In the genomic region with DNA sequence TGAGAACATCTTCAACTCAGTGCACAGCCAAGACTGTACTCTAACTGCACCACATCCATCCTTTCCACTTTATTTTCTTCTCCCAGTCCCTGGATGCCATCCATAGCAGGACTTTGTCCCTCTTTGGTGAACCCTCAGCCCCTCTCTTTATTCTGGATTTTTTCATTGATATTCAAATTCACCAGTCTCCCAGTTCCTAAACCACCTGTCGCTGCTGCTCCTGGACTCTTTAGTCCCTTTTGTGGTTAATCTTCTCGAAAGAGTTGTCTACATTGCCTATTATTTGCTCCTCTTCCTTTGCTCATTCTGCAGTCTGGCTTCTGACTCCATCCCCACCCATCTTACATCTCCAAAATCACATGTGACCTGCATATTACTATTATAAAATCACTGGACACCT, we compare ENCODE assay signal across 8 cellular contexts.
"Had no signal": no experiment of that assay in that cellular context is flagged by ENCODE, and none has a peak within 500 bp of the region (broad histone marks: within the 10 kb centered on the region; RNA-seq: fewer than 3 reads in every experiment).

No MANE protein-coding gene starts in this region.

- H3K36me3 ChIP-seq: HAP-1 had no signal

- DNase-seq: GM23248, GOT3, H7, H9, HCEC 1CT, HFFc6 had no signal

- H3K4me2 ChIP-seq: GM23338 had no signal

- H3K27ac Mint-ChIP-seq: GM23338, H9, HFFc6 had no signal

- H3K4me3 Mint-ChIP-seq: GM23338, H9, HFFc6 had no signal

- H3K27ac ChIP-seq: GM23248 had no signal

- H3K9me3 ChIP-seq: HAP-1 had no signal

- H3K9ac ChIP-seq: GM23248 had no signal

- H3K4me3 ChIP-seq: GM23248, GM23338, HAP-1 had no signal

- H2AFZ ChIP-seq: GM23248 had no signal

- H3K9me3 Mint-ChIP-seq: GM23338, H9, HFFc6 had no signal

- H3K4me1 ChIP-seq: HAP-1 had no signal
